Comparison of ENCODE assay signal across 22 cellular contexts in the genomic region with DNA sequence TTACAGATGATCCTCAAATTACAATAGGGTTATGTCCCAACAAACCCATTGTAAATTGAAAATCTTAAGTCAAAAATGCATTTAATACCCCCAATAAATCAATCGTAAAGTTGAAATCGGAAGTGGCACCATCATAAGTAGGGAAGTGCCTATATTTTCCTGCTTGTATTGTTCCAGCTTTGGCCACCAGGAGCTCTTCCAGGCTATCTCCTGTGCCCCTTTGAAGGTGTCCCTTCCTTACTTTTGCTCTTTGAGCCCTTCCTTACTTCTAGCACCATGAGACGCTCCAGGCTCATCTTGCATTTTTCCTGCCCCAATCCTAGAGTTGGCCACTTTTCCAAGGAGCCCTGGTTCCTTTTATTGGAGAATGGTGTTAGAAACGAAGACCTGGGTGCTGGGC.
A peak's percentile ranks its signal among the peaks of the same experiment; 100 is the strongest.
DNase-seq lines count a peak whose midpoint lies in the region; ATAC-seq and TF ChIP-seq lines count a peak whose summit lies in the region.
"Had no signal": no experiment of that assay in that cellular context is flagged by ENCODE, and none has a peak within 500 bp of the region (broad histone marks: within the 10 kb centered on the region; RNA-seq: fewer than 3 reads in every experiment).

No MANE protein-coding gene starts in this region.

- H3K4me3 ChIP-seq in A673 (ENCODE audit: low read depth, low read length, poor library complexity, severe bottlenecking) = no peak overlapping the region
- H3K4me3 ChIP-seq in GM23248 = peak overlapping the region; percentile 28; the same call in 1 of the 2 replicates
- H3K4me3 ChIP-seq in astrocyte of the cerebellum (ENCODE audit: low read depth, low read length) = no peak overlapping the region
- no peak overlapping the region for H3K4me3 ChIP-seq in CD4-positive, alpha-beta memory T cell (ENCODE audit: low read length in 2 of 2)
- H3K4me3 ChIP-seq: coronary artery, sigmoid colon, vagina had no signal

- H3K4me2 ChIP-seq in GM23248 (ENCODE audit: unreplicated experiment) = peak overlapping the region; percentile 77

- BruUV-seq in A673 (replicated peaks; lab: Mats Ljungman, UMichigan) = no TSS peak

- peaks cover 22% of the 10 kb centered on the region for H3K4me1 Mint-ChIP-seq in glutamatergic neuron (ENCODE audit: low read depth, unreplicated experiment)
- no peaks in the 10 kb centered on the region for H3K4me1 Mint-ChIP-seq in CD4-positive, alpha-beta memory T cell
- H3K4me1 Mint-ChIP-seq: activated naive CD4-positive, alpha-beta T cell treated with anti-CD3 and anti-CD28 coated beads, Interleukin-2, amount 50 U/mL, for 24 hours; memory B cell; naive thymus-derived CD4-positive, alpha-beta T cell had no signal

- peak overlapping the region; percentile 68 for H2AFZ ChIP-seq in GM23248

- in situ Hi-C loops in GM23248 (cut with MboI) = no loop called here
- in situ Hi-C loops in astrocyte of the cerebellum (cut with HindIII; ENCODE audit: low sequenced_read_pairs) = loop anchor here (10.0 kb wide), 1 partner anchor 76 kb away; no protein-coding TSS in a partner anchor

- H4K20me1 ChIP-seq in GM23248 (ENCODE audit: insufficient read depth) = no peaks in the 10 kb centered on the region

- H3K27ac Mint-ChIP-seq in glutamatergic neuron (ENCODE audit: unreplicated experiment) = no peak overlapping the region
- H3K27ac Mint-ChIP-seq in CD4-positive, alpha-beta memory T cell = no peak overlapping the region
- H3K27ac Mint-ChIP-seq: activated naive CD4-positive, alpha-beta T cell treated with anti-CD3 and anti-CD28 coated beads, Interleukin-2, amount 50 U/mL, for 24 hours; activated T-helper 1 cell treated with anti-CD3 and anti-CD28 coated beads, Interleukin-12 subunit alpha, Interleukin-12 subunit beta, Interleukin-2, Interleukin-4 antibody, amounts not matched to agents 30 ng/mL and 10 ng/mL and 1 ng/mL, durations not matched to agents 14 hours and 24 hours and 36 hours; CD8-positive, alpha-beta T cell; memory B cell; naive thymus-derived CD4-positive, alpha-beta T cell had no signal

- WGBS in GM23248 (ENCODE audit: low coverage in 1 of 2, low lambda C conversion rate in 2 of 2, missing lambda C conversion rate in 2 of 2), 2 experiments = 49% methylated on average over 4 of the region's 4 CpGs

- 0 out of 2 replicates have a peak, but pooled peaks have one; percentile 8 for TF ChIP-seq CTCF in A673 (conservative IDR thresholded peaks at IDR 0.05; ENCODE audit: low read depth, low read length)
- peak; percentile 2 for TF ChIP-seq CTCF in astrocyte of the cerebellum (IDR thresholded peaks at IDR 0.05; ENCODE audit: low read depth, low read length, missing control alignments)
- TF ChIP-seq CTCF in glutamatergic neuron (IDR thresholded peaks at IDR 0.05; ENCODE audit: partially characterized antibody, unreplicated experiment) = peak; percentile 30

- H3K4me1 ChIP-seq in A673 (ENCODE audit: insufficient read depth, low read length, poor library complexity, severe bottlenecking) = no peaks in the 10 kb centered on the region
- H3K4me1 ChIP-seq in GM23248 (ENCODE audit: insufficient read depth) = peaks cover 23% of the 10 kb centered on the region
- H3K4me1 ChIP-seq in CD4-positive, alpha-beta memory T cell (ENCODE audit: insufficient read depth, low read length) = no peaks in the 10 kb centered on the region
- H3K4me1 ChIP-seq: sigmoid colon had no signal

- H3K9me3 ChIP-seq in A673 (ENCODE audit: low read depth, low read length, poor library complexity, severe bottlenecking) (no peaks in the 10 kb centered on the region), GM23248 (ENCODE audit: low read depth) (no peaks in the 10 kb centered on the region)
- no peaks in the 10 kb centered on the region for H3K9me3 ChIP-seq in CD4-positive, alpha-beta memory T cell (ENCODE audit: control insufficient read depth in 1 of 2, low read length in 2 of 2)
- H3K9me3 ChIP-seq: sigmoid colon, vagina had no signal

- no peaks in the 10 kb centered on the region for H3K9me2 ChIP-seq in GM23248 (ENCODE audit: insufficient read depth)

- ATAC-seq in HG02588 (IDR thresholded peaks at IDR 0.05; ENCODE audit: unreplicated experiment) (no peak), HG02981 (IDR thresholded peaks at IDR 0.05; ENCODE audit: unreplicated experiment) (no peak)
- ATAC-seq: CD8-positive, alpha-beta T cell; foreskin keratinocyte; naive thymus-derived CD4-positive, alpha-beta T cell had no signal

- H3K4me3 Mint-ChIP-seq in glutamatergic neuron (ENCODE audit: unreplicated experiment) = no peak overlapping the region
- H3K4me3 Mint-ChIP-seq in CD4-positive, alpha-beta memory T cell = no peak overlapping the region
- H3K4me3 Mint-ChIP-seq: activated naive CD4-positive, alpha-beta T cell treated with anti-CD3 and anti-CD28 coated beads, Interleukin-2, amount 50 U/mL, for 24 hours; activated T-helper 1 cell treated with anti-CD3 and anti-CD28 coated beads, Interleukin-12 subunit alpha, Interleukin-12 subunit beta, Interleukin-2, Interleukin-4 antibody, amounts not matched to agents 30 ng/mL and 10 ng/mL and 1 ng/mL, durations not matched to agents 14 hours and 24 hours and 36 hours; CD8-positive, alpha-beta T cell; memory B cell; naive thymus-derived CD4-positive, alpha-beta T cell had no signal

- POLR2A ChIA-PET in A673 (lab: Charles Lee; ENCODE audit: low non-redundant PET) = no interaction called here
- POLR2A ChIA-PET in CD4-positive, alpha-beta memory T cell (lab: Charles Lee; ENCODE audit: partially characterized antibody) = no interaction called here

- no peak overlapping the region for H3K27ac ChIP-seq in A673 (ENCODE audit: low read depth, low read length, poor library complexity, severe bottlenecking)
- no peak overlapping the region for H3K27ac ChIP-seq in GM23248
- H3K27ac ChIP-seq in CD4-positive, alpha-beta memory T cell (ENCODE audit: low read depth, low read length) = no peak overlapping the region
- H3K27ac ChIP-seq: coronary artery, foreskin keratinocyte, parathyroid adenoma, sigmoid colon, vagina had no signal

- peaks cover 3% of the 10 kb centered on the region; the same call in 1 of the 2 replicates for H3F3A ChIP-seq in GM23248 (ENCODE audit: insufficient read depth)

- H3K9me3 Mint-ChIP-seq in glutamatergic neuron (ENCODE audit: unreplicated experiment) = peaks cover 5% of the 10 kb centered on the region
- H3K9me3 Mint-ChIP-seq in CD4-positive, alpha-beta memory T cell = peaks cover 0 to 3% (median 0%) of the 10 kb centered on the region in 8 donors

- no peak overlapping the region for H3K9ac ChIP-seq in GM23248
- H3K9ac ChIP-seq: parathyroid adenoma had no signal

- H3K79me2 ChIP-seq in GM23248 (ENCODE audit: insufficient read depth) = no peaks in the 10 kb centered on the region
- H3K79me2 ChIP-seq: parathyroid adenoma had no signal

- no peaks in the 10 kb centered on the region for H3K36me3 Mint-ChIP-seq in glutamatergic neuron (ENCODE audit: unreplicated experiment)
- no peaks in the 10 kb centered on the region for H3K36me3 Mint-ChIP-seq in CD4-positive, alpha-beta memory T cell
- H3K36me3 Mint-ChIP-seq: activated naive CD4-positive, alpha-beta T cell treated with anti-CD3 and anti-CD28 coated beads, Interleukin-2, amount 50 U/mL, for 24 hours; CD8-positive, alpha-beta T cell; memory B cell; naive thymus-derived CD4-positive, alpha-beta T cell had no signal

- intact Hi-C loops in A673 (cut with micrococcal nuclease; ENCODE audit: unreplicated experiment) = no loop called here
- intact Hi-C loops in CD4-positive, alpha-beta memory T cell (cut with micrococcal nuclease) = no loop called here

- CTCF ChIA-PET in A673 (lab: Charles Lee) = no interaction called here
- CTCF ChIA-PET in CD4-positive, alpha-beta memory T cell (lab: Charles Lee; ENCODE audit: partially characterized antibody) = no interaction called here

- H3K36me3 ChIP-seq in A673 (ENCODE audit: insufficient read depth, low read length, poor library complexity, severe bottlenecking) (no peaks in the 10 kb centered on the region), GM23248 (ENCODE audit: low read depth) (no peaks in the 10 kb centered on the region)
- no peaks in the 10 kb centered on the region for H3K36me3 ChIP-seq in CD4-positive, alpha-beta memory T cell (ENCODE audit: insufficient read depth, low read length)
- H3K36me3 ChIP-seq: sigmoid colon, vagina had no signal

- peaks cover 3% of the 10 kb centered on the region for H3K27me3 Mint-ChIP-seq in glutamatergic neuron (ENCODE audit: unreplicated experiment)
- peaks cover 0 to 2% of the 10 kb centered on the region in 2 donors for H3K27me3 Mint-ChIP-seq in CD4-positive, alpha-beta memory T cell
- H3K27me3 Mint-ChIP-seq: activated naive CD4-positive, alpha-beta T cell treated with anti-CD3 and anti-CD28 coated beads, Interleukin-2, amount 50 U/mL, for 24 hours had no signal

- DNase-seq in A673 (ENCODE audit: low spot score) (no peak), GM23248 (no peak), astrocyte of the cerebellum (ENCODE audit: low read depth) (no peak), glutamatergic neuron (no peak)
- DNase-seq in effector CD4-positive, alpha-beta T cell = no peak
- no peak for DNase-seq in CD4-positive, alpha-beta memory T cell
- DNase-seq: CD8-positive, alpha-beta T cell; DMS153; foreskin keratinocyte; naive thymus-derived CD4-positive, alpha-beta T cell; NCI-H1417; NCI-H2107; NCI-H524; sigmoid colon had no signal

- H3K27me3 ChIP-seq in A673 (replicated peaks; ENCODE audit: insufficient read depth, low read depth, low read length, poor library complexity) (no peaks in the 10 kb centered on the region), GM23248 (replicated peaks; ENCODE audit: insufficient read depth) (no peaks in the 10 kb centered on the region)
- no peaks in the 10 kb centered on the region for H3K27me3 ChIP-seq in CD4-positive, alpha-beta memory T cell (ENCODE audit: insufficient read depth, low read length)
- H3K27me3 ChIP-seq: foreskin keratinocyte, sigmoid colon, vagina had no signal
